ENCODE assay signal across 10 cellular contexts in the genomic region with DNA sequence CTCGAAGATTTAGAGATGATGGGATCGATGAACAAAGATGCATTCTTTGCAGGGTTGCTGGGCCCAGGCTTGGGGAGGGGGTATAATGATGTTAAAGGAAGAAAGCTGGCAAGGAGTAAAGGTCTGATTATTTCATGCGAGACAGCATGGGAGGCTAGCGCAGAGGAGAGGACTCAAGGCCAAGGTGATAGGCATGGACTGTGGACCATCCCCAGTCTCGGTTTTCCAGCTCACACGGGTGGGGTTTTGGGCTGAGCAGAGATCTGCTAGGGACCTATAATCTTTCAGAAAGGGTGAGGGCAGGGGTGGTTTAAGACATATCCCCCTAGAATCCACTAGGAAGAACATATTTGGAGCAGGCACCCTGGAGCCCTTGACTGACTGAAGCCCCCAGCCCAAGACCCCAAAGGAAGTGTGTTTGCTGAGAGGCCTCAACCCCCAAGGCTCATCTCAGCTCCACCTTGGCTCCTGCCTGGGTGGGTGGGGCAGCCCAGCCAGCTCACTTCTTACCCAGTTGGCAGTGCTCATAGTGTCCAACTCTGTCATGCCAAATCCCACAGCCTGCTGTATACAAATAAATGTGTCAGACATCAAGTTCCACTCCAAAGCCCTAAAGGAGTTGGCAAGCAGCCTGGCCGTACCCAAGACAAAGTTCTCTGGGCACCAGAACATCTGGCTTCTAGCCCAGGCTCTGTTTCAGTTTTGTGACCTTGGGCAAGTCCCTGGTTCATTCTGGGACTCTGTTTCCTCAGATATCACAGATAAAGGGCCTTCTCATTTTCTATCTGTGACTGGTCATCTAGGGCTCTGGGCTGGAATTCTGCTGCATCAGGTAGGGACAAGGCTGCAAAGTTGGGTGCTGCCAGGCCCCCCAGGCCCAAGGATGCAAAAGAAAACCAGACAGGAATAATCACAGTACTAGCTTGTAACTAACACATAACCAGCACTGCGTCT. TPM values are rescaled to one million over a fixed set of nuclear protein-coding genes. Genes with fewer than 3 reads are reported as not detected.
A peak's percentile ranks its signal among the peaks of the same experiment; 100 is the strongest.
DNase-seq lines count a peak whose midpoint lies in the region; ATAC-seq, FAIRE-seq and TF ChIP-seq lines count a peak whose summit lies in the region.
"Had no signal": no experiment of that assay in that cellular context is flagged by ENCODE, and none has a peak within 500 bp of the region (broad histone marks: within the 10 kb centered on the region; RNA-seq: fewer than 3 reads in every experiment).

No MANE protein-coding gene starts in this region.

- SMC1A ChIA-PET in GM12878 (lab: Charles Lee; ENCODE audit: uncharacterized antibody, unreplicated experiment), result interaction anchor here (0.7 to 1.3 kb wide), 3 partner anchors 9 to 23 kb away, joined by 3 to 5 read pairs (median 3); no protein-coding TSS in a partner anchor

- ATAC-seq in GM12878 (peak; percentile 69), left ventricle myocardium superior (peak; percentile 91), GM21360 (IDR thresholded peaks at IDR 0.05; ENCODE audit: unreplicated experiment) (no peak), HG02970 (IDR thresholded peaks at IDR 0.05; ENCODE audit: low FRiP score, unreplicated experiment) (no peak), GM21529 (IDR thresholded peaks at IDR 0.05; ENCODE audit: unreplicated experiment) (no peak), HG02884 (IDR thresholded peaks at IDR 0.05; ENCODE audit: unreplicated experiment) (no peak)

- no peaks in the 10 kb centered on the region for H4K20me1 ChIP-seq in GM12878 (ENCODE audit: control insufficient read depth, insufficient read depth)

- in situ Hi-C loops in GM12878 (cut with MboI), result no loop called here

- no peak for TF ChIP-seq CTCF in GM12878 (IDR thresholded peaks at IDR 0.05 in 2 of 3, conservative IDR thresholded peaks at IDR 0.05 in 1 of 3; ENCODE audit: control insufficient read depth in 2 of 3, extremely low read depth in 1 of 3, insufficient read depth in 1 of 3, low read depth in 3 of 3, low read length in 3 of 3)

- intact Hi-C loops in GM12878 (cut with micrococcal nuclease; ENCODE audit: unreplicated experiment), result no loop called here
- intact Hi-C loops in left ventricle myocardium superior (cut with micrococcal nuclease), result no loop called here

- H3K79me2 ChIP-seq in GM12878 (ENCODE audit: control insufficient read depth, insufficient read depth, low read length), result no peaks in the 10 kb centered on the region

- H3K9me3 ChIP-seq in GM12878 (replicated peaks; ENCODE audit: control insufficient read depth, insufficient read depth, low read length), result no peaks in the 10 kb centered on the region; the same call in 2 of the 3 replicates
- H3K9me3 ChIP-seq: ascending aorta had no signal

- BruUV-seq in GM12878 (replicated peaks; lab: Mats Ljungman, UMichigan), result no TSS peak

- no peak overlapping the region for H3K27ac ChIP-seq in GM12878 (ENCODE audit: control insufficient read depth, insufficient read depth)
- H3K27ac ChIP-seq: ascending aorta had no signal

- POLR2A ChIA-PET in GM12878 (lab: Charles Lee), result no interaction called here

- RAD21 ChIA-PET in GM12878 (lab: Charles Lee; ENCODE audit: unreplicated experiment), result interaction anchor here (0.9 kb wide), 1 partner anchor 21 kb away, joined by 3 read pairs; no protein-coding TSS in a partner anchor

- H2AFZ ChIP-seq in GM12878 (ENCODE audit: control insufficient read depth, low read depth, low read length), result no peak overlapping the region

- no peaks in the 10 kb centered on the region for H3K27me3 ChIP-seq in GM12878 (replicated peaks in 1 of 2; ENCODE audit: control insufficient read depth in 2 of 2, insufficient read depth in 2 of 2, low read length in 1 of 2)
- H3K27me3 ChIP-seq: ascending aorta had no signal

- no peaks in the 10 kb centered on the region for H3K36me3 ChIP-seq in GM12878 (ENCODE audit: control insufficient read depth in 2 of 2, insufficient read depth in 2 of 2, low read length in 1 of 2)
- H3K36me3 ChIP-seq: ascending aorta had no signal

- CTCF ChIA-PET in GM12878 (lab: Yijun Ruan, JAX), result interaction anchor here (0.9 to 1.0 kb wide), 4 partner anchors 9 to 38 kb away, joined by 3 to 6 read pairs (median 3); no protein-coding TSS in a partner anchor

- DNase-seq in HS-27A (ENCODE audit: low read depth), result peak; percentile 46
- DNase-seq in GM12878 (ENCODE audit: low read depth, low spot score), result no peak
- DNase-seq in left ventricle myocardium superior, result peak; percentile 86
- DNase-seq in stromal cell of bone marrow (ENCODE audit: low read depth), result peak; percentile 9

- WGBS in GM12878 (ENCODE audit: insufficient coverage, insufficient replicate concordance, low lambda C conversion rate, missing lambda C conversion rate), result 41% methylated on average over 8 of the region's 8 CpGs

- TF ChIP-seq POLR2A in GM12878 (IDR thresholded peaks at IDR 0.05; ENCODE audit: low read depth, low read length), result no peak

- no peak for TF ChIP-seq RAD21 in GM12878 (IDR thresholded peaks at IDR 0.05; ENCODE audit: insufficient read depth, low read depth, low read length)

- TF ChIP-seq EP300 in GM12878 (IDR thresholded peaks at IDR 0.05; ENCODE audit: borderline replicate concordance in 1 of 2, control insufficient read depth in 1 of 2, low read depth in 2 of 2, low read length in 2 of 2), result no peak

- H3K4me1 ChIP-seq in GM12878 (ENCODE audit: control insufficient read depth, insufficient read depth, low read length), result no peaks in the 10 kb centered on the region
- H3K4me1 ChIP-seq: ascending aorta had no signal

- H3K9ac ChIP-seq in GM12878 (ENCODE audit: control insufficient read depth, insufficient read depth, low read length), result no peak overlapping the region

- no peak overlapping the region for H3K4me2 ChIP-seq in GM12878 (ENCODE audit: control insufficient read depth, insufficient read depth)

- FAIRE-seq in GM12878 (lab: Jason Lieb, UNC), result no peak
- FAIRE-seq: islet of Langerhans had no signal

- no peak overlapping the region for H3K4me3 ChIP-seq in GM12878
- H3K4me3 ChIP-seq: ascending aorta had no signal

TF ChIP-seq in GM12878, 131 proteins besides CTCF, POLR2A, EP300 and RAD21:
- TF ChIP-seq SUZ12 (IDR thresholded peaks at IDR 0.05; ENCODE audit: unreplicated experiment), result no peak
- TF ChIP-seq, protein P1, sequence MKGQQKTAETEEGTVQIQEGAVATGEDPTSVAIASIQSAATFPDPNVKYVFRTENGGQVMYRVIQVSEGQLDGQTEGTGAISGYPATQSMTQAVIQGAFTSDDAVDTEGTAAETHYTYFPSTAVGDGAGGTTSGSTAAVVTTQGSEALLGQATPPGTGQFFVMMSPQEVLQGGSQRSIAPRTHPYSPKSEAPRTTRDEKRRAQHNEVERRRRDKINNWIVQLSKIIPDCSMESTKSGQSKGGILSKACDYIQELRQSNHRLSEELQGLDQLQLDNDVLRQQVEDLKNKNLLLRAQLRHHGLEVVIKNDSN (IDR thresholded peaks at IDR 0.05; ENCODE audit: borderline replicate concordance, extremely low read length, insufficient read depth, low read depth, low read length), result no peak

RNA-seq across cellular contexts. Expression of gene ACSBG1, which starts 17.8 kb away (rescaled TPM):
- 0.98 and 1.3 TPM in 2 replicates for total RNA-seq in GM12878 (2013; cell fraction: nucleolus; rRNA removed)
- total RNA-seq in GM12878 (2014; rRNA removed), result 0.45 and 0.54 TPM in 2 replicates
- 0.32 and 0.36 TPM in 2 replicates for total RNA-seq in GM12878 (2014; rRNA removed; fragmentation: Illumina TruSeq; extraction: Trizol)
- total RNA-seq in GM12878 (2021), result 0.49 and 1.1 TPM in 2 replicates
- polyA plus RNA-seq in GM12878 (2011; ENCODE audit: low read depth), result 0.13 TPM
- polyA plus RNA-seq in GM12878 (2011; rRNA removed), result 0.45 and 0.60 TPM in 2 replicates
- polyA plus RNA-seq in GM12878 (2011; cell fraction: cytosol; rRNA removed), result 1.2 and 1.3 TPM in 2 replicates
- polyA plus RNA-seq in GM12878 (2011; cell fraction: nucleus; rRNA removed), result 2.6 and 3.2 TPM in 2 replicates
- polyA plus RNA-seq in GM12878 (2012), result 0.20 and 0.27 TPM in 2 replicates
- 0.75 and 2.5 TPM in 2 replicates for polyA plus RNA-seq in GM12878 (2014; fragmentation: Illumina TruSeq; extraction: Trizol)
- under 1 TPM; 0.11 to 0.19 TPM for polyA plus RNA-seq in GM12878 (2014; fragmentation: Nextera tagmentation; extraction: Ambion mirVana)
- 0.33 and 0.88 TPM in 2 replicates for polyA plus RNA-seq in GM12878 (2014; rRNA removed)
- polyA plus RNA-seq in GM12878 (2016; fragmentation: Nextera tagmentation; extraction: Ambion mirVana), result under 1 TPM; 0.39 to 0.71 TPM
- 0.44 and 1.9 TPM in 2 replicates for polyA minus RNA-seq in GM12878 (2011; rRNA and poly(A)+ RNA removed)
- 0.52 and 1.6 TPM in 2 replicates for polyA minus RNA-seq in GM12878 (2011; cell fraction: cytosol; rRNA and poly(A)+ RNA removed)
- 0.96 and 1.1 TPM in 2 replicates for polyA minus RNA-seq in GM12878 (2011; cell fraction: nucleus; rRNA and poly(A)+ RNA removed)
- 0.05 TPM for total RNA-seq in left ventricle myocardium superior
- total RNA-seq: ascending aorta had no signal

RNA-seq across cellular contexts. Expression of gene DNAJA4, which starts 47.8 kb away (rescaled TPM):
- 9.0 and 11.7 TPM in 2 replicates for total RNA-seq in GM12878 (2013; cell fraction: nucleolus; rRNA removed)
- total RNA-seq in GM12878 (2014; rRNA removed) (4.6 and 4.7 TPM in 2 replicates), GM12878 (2014; rRNA removed; fragmentation: Illumina TruSeq; extraction: Trizol) (3.7 TPM in 2 replicates), GM12878 (2021) (5.9 and 6.4 TPM in 2 replicates), left ventricle myocardium superior (85.9 TPM)
- 3.6 TPM for polyA plus RNA-seq in GM12878 (2011; ENCODE audit: low read depth)
- polyA plus RNA-seq in GM12878 (2011; rRNA removed) (0.01 and 0.07 TPM in 2 replicates), GM12878 (2014; fragmentation: Illumina TruSeq; extraction: Trizol) (7.2 and 8.5 TPM in 2 replicates), GM12878 (2014; fragmentation: Nextera tagmentation; extraction: Ambion mirVana) (1 to 10 TPM; 1.2 to 2.2 TPM), GM12878 (2014; rRNA removed) (9.8 and 10.4 TPM in 2 replicates), GM12878 (2016; fragmentation: Nextera tagmentation; extraction: Ambion mirVana) (1 to 10 TPM; 3.7 to 4.4 TPM)
- not detected in 2 replicates for polyA plus RNA-seq in GM12878 (2011; cell fraction: cytosol; rRNA removed)
- polyA plus RNA-seq in GM12878 (2011; cell fraction: nucleus; rRNA removed), result not detected in 2 replicates
- polyA plus RNA-seq in GM12878 (2012), result 3.4 and 3.9 TPM in 2 replicates
- not detected in 2 replicates for polyA minus RNA-seq in GM12878 (2011; rRNA and poly(A)+ RNA removed)
- 3.6 and 4.4 TPM in 2 replicates for polyA minus RNA-seq in GM12878 (2011; cell fraction: cytosol; rRNA and poly(A)+ RNA removed)
- 0.12 and 0.77 TPM in 2 replicates for polyA minus RNA-seq in GM12878 (2011; cell fraction: nucleus; rRNA and poly(A)+ RNA removed)

Comparison
In these comparisons a context has a peak if more than half of its experiments do, and no peak if none do; other contexts are left out.
1. ATAC-seq: peak in GM12878 (single experiment) and left ventricle myocardium superior (single experiment); none in GM21360 (single experiment), HG02970 (single experiment), GM21529 (single experiment) and HG02884 (single experiment).